Comparison of ENCODE assay signal across 1 cellular context in the genomic region with DNA sequence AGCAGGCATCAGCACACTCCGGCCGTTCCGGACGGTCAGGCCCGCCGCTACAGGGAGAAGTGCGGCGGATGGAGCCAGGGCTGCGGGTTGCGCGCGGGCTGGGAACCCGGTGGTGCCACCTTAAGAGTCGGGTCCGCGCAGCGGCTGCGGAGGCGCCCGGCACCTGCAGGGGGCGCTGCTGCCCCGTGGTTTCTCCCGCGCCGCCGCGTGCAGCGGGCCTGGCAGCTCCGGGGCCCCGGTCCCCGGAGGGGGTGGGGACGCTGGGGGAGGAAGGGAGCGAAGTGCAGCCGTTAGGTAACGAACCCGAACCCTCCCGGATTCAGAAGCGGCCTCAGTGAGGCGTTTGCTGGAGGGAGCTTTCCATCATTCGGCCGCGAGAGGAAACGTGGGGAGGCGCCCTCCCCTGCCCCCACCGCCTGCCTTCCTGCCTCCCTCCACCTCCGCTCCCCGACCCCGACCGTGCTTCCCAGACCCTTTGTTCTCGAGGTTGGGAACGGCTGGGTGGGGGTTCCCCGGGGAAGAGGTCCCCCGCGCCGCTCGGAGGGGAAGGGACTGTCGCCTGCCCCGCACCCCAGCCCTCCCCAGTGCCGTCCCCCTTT.
TF ChIP-seq lines count a peak whose summit lies in the region.

No MANE protein-coding gene starts in this region.

TF ChIP-seq in K562, 482 proteins besides CTCF, POLR2A, EP300 and RAD21 (continued from another document and continues in another):
- TF ChIP-seq, protein P1, sequence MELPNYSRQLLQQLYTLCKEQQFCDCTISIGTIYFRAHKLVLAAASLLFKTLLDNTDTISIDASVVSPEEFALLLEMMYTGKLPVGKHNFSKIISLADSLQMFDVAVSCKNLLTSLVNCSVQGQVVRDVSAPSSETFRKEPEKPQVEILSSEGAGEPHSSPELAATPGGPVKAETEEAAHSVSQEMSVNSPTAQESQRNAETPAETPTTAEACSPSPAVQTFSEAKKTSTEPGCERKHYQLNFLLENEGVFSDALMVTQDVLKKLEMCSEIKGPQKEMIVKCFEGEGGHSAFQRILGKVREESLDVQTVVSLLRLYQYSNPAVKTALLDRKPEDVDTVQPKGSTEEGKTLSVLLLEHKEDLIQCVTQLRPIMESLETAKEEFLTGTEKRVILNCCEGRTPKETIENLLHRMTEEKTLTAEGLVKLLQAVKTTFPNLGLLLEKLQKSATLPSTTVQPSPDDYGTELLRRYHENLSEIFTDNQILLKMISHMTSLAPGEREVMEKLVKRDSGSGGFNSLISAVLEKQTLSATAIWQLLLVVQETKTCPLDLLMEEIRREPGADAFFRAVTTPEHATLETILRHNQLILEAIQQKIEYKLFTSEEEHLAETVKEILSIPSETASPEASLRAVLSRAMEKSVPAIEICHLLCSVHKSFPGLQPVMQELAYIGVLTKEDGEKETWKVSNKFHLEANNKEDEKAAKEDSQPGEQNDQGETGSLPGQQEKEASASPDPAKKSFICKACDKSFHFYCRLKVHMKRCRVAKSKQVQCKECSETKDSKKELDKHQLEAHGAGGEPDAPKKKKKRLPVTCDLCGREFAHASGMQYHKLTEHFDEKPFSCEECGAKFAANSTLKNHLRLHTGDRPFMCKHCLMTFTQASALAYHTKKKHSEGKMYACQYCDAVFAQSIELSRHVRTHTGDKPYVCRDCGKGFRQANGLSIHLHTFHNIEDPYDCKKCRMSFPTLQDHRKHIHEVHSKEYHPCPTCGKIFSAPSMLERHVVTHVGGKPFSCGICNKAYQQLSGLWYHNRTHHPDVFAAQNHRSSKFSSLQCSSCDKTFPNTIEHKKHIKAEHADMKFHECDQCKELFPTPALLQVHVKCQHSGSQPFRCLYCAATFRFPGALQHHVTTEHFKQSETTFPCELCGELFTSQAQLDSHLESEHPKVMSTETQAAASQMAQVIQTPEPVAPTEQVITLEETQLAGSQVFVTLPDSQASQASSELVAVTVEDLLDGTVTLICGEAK (IDR thresholded peaks at IDR 0.05) = no peak
- TF ChIP-seq, protein P1 (CRISPR knock-in tag; IDR thresholded peaks at IDR 0.05) = no peak
- TF ChIP-seq LEF1 (IDR thresholded peaks at IDR 0.05) (no peak), MECOM (CRISPR knock-in tag; IDR thresholded peaks at IDR 0.05) (no peak), DNMT1 (IDR thresholded peaks at IDR 0.05) (no peak), SIN3B (IDR thresholded peaks at IDR 0.05; ENCODE audit: low read depth) (peak; percentile 33; the same call in 1 of the 2 replicates), ZNF3 (CRISPR knock-in tag; IDR thresholded peaks at IDR 0.05) (no peak), SPI1 (IDR thresholded peaks at IDR 0.05; ENCODE audit: borderline replicate concordance, low read depth, low read length) (no peak), TARDBP (IDR thresholded peaks at IDR 0.05) (no peak), CREM (IDR thresholded peaks at IDR 0.05; ENCODE audit: low read depth) (0 out of 2 replicates have a peak, but pooled peaks have one; percentile 4), ZNF766 (CRISPR knock-in tag; conservative IDR thresholded peaks at IDR 0.05) (0 out of 2 replicates have a peak, but pooled peaks have one; percentile 56), ZNF143 (CRISPR knock-in tag; IDR thresholded peaks at IDR 0.05) (no peak), ZNF76 (CRISPR knock-in tag; IDR thresholded peaks at IDR 0.05; ENCODE audit: borderline replicate concordance) (no peak), GATA2 (CRISPR knock-in tag; IDR thresholded peaks at IDR 0.05) (no peak), ZNF785 (CRISPR knock-in tag; IDR thresholded peaks at IDR 0.05) (no peak), ZFP30 (CRISPR knock-in tag; IDR thresholded peaks at IDR 0.05; ENCODE audit: borderline replicate concordance) (no peak), GTF2A2 (tag; IDR thresholded peaks at IDR 0.05) (no peak), RAD51 (IDR thresholded peaks at IDR 0.05; ENCODE audit: borderline replicate concordance, low read depth) (no peak), CHD1 (IDR thresholded peaks at IDR 0.05; ENCODE audit: low read length) (no peak), ZNF324 (CRISPR knock-in tag; IDR thresholded peaks at IDR 0.05) (no peak), XRCC3 (IDR thresholded peaks at IDR 0.05) (no peak), XRCC4 (IDR thresholded peaks at IDR 0.05; ENCODE audit: extremely low read depth, insufficient read depth, insufficient read length) (no peak), SREBF1 (IDR thresholded peaks at IDR 0.05; ENCODE audit: borderline replicate concordance, low read depth, low read length) (no peak), MBD2 (IDR thresholded peaks at IDR 0.05; ENCODE audit: borderline replicate concordance, low read depth) (peak; percentile 40; the same call in 1 of the 2 replicates), HDAC6 (IDR thresholded peaks at IDR 0.05; ENCODE audit: low read depth, low read length) (no peak), NCOA6 (IDR thresholded peaks at IDR 0.05) (no peak)
- TF ChIP-seq, protein P2, sequence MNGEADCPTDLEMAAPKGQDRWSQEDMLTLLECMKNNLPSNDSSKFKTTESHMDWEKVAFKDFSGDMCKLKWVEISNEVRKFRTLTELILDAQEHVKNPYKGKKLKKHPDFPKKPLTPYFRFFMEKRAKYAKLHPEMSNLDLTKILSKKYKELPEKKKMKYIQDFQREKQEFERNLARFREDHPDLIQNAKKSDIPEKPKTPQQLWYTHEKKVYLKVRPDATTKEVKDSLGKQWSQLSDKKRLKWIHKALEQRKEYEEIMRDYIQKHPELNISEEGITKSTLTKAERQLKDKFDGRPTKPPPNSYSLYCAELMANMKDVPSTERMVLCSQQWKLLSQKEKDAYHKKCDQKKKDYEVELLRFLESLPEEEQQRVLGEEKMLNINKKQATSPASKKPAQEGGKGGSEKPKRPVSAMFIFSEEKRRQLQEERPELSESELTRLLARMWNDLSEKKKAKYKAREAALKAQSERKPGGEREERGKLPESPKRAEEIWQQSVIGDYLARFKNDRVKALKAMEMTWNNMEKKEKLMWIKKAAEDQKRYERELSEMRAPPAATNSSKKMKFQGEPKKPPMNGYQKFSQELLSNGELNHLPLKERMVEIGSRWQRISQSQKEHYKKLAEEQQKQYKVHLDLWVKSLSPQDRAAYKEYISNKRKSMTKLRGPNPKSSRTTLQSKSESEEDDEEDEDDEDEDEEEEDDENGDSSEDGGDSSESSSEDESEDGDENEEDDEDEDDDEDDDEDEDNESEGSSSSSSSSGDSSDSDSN (IDR thresholded peaks at IDR 0.05; ENCODE audit: borderline replicate concordance in 1 of 2, low read depth in 2 of 2, low read length in 2 of 2) = peak in 1 of 2 experiments; percentile 71; a peak in 1 of 4 replicates
- TF ChIP-seq, protein P3, sequence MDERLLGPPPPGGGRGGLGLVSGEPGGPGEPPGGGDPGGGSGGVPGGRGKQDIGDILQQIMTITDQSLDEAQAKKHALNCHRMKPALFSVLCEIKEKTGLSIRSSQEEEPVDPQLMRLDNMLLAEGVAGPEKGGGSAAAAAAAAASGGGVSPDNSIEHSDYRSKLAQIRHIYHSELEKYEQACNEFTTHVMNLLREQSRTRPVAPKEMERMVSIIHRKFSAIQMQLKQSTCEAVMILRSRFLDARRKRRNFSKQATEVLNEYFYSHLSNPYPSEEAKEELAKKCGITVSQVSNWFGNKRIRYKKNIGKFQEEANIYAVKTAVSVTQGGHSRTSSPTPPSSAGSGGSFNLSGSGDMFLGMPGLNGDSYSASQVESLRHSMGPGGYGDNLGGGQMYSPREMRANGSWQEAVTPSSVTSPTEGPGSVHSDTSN (CRISPR knock-in tag; IDR thresholded peaks at IDR 0.05; ENCODE audit: low read depth) = no peak
- TF ChIP-seq, protein P3 (tag; conservative IDR thresholded peaks at IDR 0.05; ENCODE audit: low read depth) = no peak
- TF ChIP-seq, protein P4, sequence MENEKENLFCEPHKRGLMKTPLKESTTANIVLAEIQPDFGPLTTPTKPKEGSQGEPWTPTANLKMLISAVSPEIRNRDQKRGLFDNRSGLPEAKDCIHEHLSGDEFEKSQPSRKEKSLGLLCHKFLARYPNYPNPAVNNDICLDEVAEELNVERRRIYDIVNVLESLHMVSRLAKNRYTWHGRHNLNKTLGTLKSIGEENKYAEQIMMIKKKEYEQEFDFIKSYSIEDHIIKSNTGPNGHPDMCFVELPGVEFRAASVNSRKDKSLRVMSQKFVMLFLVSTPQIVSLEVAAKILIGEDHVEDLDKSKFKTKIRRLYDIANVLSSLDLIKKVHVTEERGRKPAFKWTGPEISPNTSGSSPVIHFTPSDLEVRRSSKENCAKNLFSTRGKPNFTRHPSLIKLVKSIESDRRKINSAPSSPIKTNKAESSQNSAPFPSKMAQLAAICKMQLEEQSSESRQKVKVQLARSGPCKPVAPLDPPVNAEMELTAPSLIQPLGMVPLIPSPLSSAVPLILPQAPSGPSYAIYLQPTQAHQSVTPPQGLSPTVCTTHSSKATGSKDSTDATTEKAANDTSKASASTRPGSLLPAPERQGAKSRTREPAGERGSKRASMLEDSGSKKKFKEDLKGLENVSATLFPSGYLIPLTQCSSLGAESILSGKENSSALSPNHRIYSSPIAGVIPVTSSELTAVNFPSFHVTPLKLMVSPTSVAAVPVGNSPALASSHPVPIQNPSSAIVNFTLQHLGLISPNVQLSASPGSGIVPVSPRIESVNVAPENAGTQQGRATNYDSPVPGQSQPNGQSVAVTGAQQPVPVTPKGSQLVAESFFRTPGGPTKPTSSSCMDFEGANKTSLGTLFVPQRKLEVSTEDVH (IDR thresholded peaks at IDR 0.05; ENCODE audit: low read depth, partially characterized antibody) = no peak
- TF ChIP-seq, protein P5, sequence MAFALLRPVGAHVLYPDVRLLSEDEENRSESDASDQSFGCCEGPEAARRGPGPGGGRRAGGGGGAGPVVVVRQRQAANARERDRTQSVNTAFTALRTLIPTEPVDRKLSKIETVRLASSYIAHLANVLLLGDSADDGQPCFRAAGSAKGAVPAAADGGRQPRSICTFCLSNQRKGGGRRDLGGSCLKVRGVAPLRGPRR (CRISPR knock-in tag; IDR thresholded peaks at IDR 0.05) = no peak
- TF ChIP-seq, protein P6, sequence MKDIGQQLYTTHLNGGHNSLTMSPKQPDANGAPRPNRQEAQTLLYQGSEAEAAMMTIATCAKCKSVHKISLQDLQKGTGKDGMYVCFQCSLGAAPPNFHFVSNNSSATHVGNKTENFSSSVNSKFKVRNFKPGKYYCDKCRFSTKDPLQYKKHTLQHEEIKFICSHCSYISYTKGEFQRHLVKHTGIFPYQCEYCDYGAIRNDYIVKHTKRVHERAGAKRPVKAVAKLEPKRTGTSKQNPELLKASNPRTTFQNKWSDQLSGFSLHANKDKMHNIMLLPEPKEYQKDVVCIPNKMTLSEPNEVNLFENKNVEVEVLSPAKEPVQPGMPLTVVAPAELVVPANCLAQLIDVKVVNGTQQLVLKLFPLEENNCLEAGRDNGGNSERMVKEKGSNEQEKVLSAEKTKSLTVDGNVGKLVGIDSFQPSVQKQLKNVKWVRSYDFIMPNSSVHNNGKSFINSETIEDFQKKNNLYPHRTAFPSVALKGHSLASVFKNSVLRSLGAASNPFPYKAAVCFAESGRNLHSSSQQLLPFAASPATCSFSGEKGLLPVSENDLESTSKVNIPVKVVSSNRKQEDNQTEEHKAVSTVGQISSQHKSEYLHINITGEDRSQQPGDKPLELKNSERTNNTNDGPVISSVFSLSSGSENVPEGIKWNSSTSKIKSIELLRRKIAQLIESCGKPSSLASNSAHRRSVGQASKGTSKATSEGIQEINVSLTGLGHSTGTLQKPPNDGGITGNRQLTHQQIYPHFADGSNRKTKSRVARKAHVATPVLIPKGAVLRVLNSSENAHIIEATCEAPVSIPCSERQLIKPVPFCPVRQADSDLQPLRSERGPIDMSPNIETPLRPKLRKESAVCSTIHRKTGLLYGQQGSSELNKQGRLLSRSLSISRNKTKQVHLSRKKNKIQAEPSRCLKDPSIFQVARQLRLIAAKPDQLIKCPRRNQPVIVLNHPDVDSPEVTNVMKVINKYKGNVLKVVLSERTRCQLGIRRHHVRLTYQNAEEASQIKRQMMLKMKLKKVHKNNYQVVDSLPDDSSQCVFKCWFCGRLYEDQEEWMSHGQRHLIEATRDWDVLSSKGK (CRISPR knock-in tag; IDR thresholded peaks at IDR 0.05) = no peak
- TF ChIP-seq, protein P7, sequence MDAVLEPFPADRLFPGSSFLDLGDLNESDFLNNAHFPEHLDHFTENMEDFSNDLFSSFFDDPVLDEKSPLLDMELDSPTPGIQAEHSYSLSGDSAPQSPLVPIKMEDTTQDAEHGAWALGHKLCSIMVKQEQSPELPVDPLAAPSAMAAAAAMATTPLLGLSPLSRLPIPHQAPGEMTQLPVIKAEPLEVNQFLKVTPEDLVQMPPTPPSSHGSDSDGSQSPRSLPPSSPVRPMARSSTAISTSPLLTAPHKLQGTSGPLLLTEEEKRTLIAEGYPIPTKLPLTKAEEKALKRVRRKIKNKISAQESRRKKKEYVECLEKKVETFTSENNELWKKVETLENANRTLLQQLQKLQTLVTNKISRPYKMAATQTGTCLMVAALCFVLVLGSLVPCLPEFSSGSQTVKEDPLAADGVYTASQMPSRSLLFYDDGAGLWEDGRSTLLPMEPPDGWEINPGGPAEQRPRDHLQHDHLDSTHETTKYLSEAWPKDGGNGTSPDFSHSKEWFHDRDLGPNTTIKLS (IDR thresholded peaks at IDR 0.05; ENCODE audit: borderline replicate concordance, low read depth) = no peak
